In the genomic region with DNA sequence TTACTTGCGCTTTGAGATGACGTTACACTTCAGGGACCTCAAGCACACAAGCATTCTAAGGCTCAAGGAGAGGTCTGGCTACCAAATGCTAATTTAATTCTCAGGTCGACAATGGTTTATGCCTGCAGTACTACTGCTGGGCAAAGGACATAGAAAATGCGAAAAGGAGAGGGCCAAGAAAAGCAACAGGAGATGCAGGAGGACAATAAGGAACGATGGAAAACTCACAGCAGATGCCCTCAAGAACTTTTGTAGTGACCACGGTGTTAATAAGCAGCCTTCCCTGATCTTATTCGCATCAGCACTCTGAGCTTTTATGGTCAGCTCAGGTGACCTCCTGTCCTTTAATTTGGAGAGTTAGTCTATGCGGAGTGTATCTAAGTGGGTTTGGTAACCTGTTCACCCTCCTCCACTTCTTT, we compare ENCODE assay signal across 1 cellular context.
TF ChIP-seq lines count a peak whose summit lies in the region.

No MANE protein-coding gene starts in this region.

TF ChIP-seq in K562, 482 proteins besides CTCF, POLR2A, EP300 and RAD21 (continued from another document and continues in another):
- TF ChIP-seq, protein P1, sequence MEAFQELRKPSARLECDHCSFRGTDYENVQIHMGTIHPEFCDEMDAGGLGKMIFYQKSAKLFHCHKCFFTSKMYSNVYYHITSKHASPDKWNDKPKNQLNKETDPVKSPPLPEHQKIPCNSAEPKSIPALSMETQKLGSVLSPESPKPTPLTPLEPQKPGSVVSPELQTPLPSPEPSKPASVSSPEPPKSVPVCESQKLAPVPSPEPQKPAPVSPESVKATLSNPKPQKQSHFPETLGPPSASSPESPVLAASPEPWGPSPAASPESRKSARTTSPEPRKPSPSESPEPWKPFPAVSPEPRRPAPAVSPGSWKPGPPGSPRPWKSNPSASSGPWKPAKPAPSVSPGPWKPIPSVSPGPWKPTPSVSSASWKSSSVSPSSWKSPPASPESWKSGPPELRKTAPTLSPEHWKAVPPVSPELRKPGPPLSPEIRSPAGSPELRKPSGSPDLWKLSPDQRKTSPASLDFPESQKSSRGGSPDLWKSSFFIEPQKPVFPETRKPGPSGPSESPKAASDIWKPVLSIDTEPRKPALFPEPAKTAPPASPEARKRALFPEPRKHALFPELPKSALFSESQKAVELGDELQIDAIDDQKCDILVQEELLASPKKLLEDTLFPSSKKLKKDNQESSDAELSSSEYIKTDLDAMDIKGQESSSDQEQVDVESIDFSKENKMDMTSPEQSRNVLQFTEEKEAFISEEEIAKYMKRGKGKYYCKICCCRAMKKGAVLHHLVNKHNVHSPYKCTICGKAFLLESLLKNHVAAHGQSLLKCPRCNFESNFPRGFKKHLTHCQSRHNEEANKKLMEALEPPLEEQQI (IDR thresholded peaks at IDR 0.05), result peak; percentile 68
- TF ChIP-seq, protein P2, sequence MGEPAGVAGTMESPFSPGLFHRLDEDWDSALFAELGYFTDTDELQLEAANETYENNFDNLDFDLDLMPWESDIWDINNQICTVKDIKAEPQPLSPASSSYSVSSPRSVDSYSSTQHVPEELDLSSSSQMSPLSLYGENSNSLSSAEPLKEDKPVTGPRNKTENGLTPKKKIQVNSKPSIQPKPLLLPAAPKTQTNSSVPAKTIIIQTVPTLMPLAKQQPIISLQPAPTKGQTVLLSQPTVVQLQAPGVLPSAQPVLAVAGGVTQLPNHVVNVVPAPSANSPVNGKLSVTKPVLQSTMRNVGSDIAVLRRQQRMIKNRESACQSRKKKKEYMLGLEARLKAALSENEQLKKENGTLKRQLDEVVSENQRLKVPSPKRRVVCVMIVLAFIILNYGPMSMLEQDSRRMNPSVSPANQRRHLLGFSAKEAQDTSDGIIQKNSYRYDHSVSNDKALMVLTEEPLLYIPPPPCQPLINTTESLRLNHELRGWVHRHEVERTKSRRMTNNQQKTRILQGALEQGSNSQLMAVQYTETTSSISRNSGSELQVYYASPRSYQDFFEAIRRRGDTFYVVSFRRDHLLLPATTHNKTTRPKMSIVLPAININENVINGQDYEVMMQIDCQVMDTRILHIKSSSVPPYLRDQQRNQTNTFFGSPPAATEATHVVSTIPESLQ (CRISPR knock-in tag; IDR thresholded peaks at IDR 0.05), result no peak
- TF ChIP-seq ZNF431 (CRISPR knock-in tag; IDR thresholded peaks at IDR 0.05), result no peak
- no peak for TF ChIP-seq TFAM (CRISPR knock-in tag; conservative IDR thresholded peaks at IDR 0.05)
- TF ChIP-seq PURB (CRISPR knock-in tag; IDR thresholded peaks at IDR 0.05; ENCODE audit: low read depth), result no peak
- TF ChIP-seq ZNF24 (IDR thresholded peaks at IDR 0.05), result no peak
- TF ChIP-seq CHD1 (IDR thresholded peaks at IDR 0.05; ENCODE audit: low read length), result no peak
- TF ChIP-seq, protein P3, sequence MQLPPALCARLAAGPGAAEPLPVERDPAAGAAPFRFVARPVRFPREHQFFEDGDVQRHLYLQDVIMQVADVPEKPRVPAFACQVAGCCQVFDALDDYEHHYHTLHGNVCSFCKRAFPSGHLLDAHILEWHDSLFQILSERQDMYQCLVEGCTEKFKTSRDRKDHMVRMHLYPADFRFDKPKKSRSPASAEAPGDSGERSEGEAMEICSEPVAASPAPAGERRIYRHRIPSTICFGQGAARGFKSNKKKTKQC (CRISPR knock-in tag; IDR thresholded peaks at IDR 0.05), result peak; percentile 47; the same call in 1 of the 2 replicates
- no peak for TF ChIP-seq MCM7 (IDR thresholded peaks at IDR 0.05)
- TF ChIP-seq SIN3B (IDR thresholded peaks at IDR 0.05; ENCODE audit: low read depth), result peak; percentile 73
- TF ChIP-seq SMARCA5 (IDR thresholded peaks at IDR 0.05), result 0 out of 2 replicates have a peak, but pooled peaks have one; percentile 33
- TF ChIP-seq KAT2B (IDR thresholded peaks at IDR 0.05; ENCODE audit: low read depth, low read length), result no peak
- TF ChIP-seq, protein P4, sequence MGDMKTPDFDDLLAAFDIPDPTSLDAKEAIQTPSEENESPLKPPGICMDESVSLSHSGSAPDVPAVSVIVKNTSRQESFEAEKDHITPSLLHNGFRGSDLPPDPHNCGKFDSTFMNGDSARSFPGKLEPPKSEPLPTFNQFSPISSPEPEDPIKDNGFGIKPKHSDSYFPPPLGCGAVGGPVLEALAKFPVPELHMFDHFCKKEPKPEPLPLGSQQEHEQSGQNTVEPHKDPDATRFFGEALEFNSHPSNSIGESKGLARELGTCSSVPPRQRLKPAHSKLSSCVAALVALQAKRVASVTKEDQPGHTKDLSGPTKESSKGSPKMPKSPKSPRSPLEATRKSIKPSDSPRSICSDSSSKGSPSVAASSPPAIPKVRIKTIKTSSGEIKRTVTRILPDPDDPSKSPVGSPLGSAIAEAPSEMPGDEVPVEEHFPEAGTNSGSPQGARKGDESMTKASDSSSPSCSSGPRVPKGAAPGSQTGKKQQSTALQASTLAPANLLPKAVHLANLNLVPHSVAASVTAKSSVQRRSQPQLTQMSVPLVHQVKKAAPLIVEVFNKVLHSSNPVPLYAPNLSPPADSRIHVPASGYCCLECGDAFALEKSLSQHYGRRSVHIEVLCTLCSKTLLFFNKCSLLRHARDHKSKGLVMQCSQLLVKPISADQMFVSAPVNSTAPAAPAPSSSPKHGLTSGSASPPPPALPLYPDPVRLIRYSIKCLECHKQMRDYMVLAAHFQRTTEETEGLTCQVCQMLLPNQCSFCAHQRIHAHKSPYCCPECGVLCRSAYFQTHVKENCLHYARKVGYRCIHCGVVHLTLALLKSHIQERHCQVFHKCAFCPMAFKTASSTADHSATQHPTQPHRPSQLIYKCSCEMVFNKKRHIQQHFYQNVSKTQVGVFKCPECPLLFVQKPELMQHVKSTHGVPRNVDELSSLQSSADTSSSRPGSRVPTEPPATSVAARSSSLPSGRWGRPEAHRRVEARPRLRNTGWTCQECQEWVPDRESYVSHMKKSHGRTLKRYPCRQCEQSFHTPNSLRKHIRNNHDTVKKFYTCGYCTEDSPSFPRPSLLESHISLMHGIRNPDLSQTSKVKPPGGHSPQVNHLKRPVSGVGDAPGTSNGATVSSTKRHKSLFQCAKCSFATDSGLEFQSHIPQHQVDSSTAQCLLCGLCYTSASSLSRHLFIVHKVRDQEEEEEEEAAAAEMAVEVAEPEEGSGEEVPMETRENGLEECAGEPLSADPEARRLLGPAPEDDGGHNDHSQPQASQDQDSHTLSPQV (IDR thresholded peaks at IDR 0.05), result 0 out of 2 replicates have a peak, but pooled peaks have one; percentile 32
- TF ChIP-seq JUNB (CRISPR knock-in tag; conservative IDR thresholded peaks at IDR 0.05), result no peak
- TF ChIP-seq ILF3 (IDR thresholded peaks at IDR 0.05; ENCODE audit: borderline replicate concordance), result no peak
- TF ChIP-seq, protein P5, sequence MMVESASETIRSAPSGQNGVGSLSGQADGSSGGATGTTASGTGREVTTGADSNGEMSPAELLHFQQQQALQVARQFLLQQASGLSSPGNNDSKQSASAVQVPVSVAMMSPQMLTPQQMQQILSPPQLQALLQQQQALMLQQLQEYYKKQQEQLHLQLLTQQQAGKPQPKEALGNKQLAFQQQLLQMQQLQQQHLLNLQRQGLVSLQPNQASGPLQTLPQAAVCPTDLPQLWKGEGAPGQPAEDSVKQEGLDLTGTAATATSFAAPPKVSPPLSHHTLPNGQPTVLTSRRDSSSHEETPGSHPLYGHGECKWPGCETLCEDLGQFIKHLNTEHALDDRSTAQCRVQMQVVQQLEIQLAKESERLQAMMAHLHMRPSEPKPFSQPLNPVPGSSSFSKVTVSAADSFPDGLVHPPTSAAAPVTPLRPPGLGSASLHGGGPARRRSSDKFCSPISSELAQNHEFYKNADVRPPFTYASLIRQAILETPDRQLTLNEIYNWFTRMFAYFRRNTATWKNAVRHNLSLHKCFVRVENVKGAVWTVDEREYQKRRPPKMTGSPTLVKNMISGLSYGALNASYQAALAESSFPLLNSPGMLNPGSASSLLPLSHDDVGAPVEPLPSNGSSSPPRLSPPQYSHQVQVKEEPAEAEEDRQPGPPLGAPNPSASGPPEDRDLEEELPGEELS (CRISPR knock-in tag; IDR thresholded peaks at IDR 0.05; ENCODE audit: borderline replicate concordance), result no peak
- TF ChIP-seq, protein P6, sequence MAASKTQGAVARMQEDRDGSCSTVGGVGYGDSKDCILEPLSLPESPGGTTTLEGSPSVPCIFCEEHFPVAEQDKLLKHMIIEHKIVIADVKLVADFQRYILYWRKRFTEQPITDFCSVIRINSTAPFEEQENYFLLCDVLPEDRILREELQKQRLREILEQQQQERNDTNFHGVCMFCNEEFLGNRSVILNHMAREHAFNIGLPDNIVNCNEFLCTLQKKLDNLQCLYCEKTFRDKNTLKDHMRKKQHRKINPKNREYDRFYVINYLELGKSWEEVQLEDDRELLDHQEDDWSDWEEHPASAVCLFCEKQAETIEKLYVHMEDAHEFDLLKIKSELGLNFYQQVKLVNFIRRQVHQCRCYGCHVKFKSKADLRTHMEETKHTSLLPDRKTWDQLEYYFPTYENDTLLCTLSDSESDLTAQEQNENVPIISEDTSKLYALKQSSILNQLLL (CRISPR knock-in tag; IDR thresholded peaks at IDR 0.05; ENCODE audit: borderline replicate concordance), result no peak
- TF ChIP-seq, protein P7, sequence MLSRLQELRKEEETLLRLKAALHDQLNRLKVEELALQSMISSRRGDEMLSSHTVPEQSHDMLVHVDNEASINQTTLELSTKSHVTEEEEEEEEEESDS (CRISPR knock-in tag; IDR thresholded peaks at IDR 0.05), result no peak
- no peak for TF ChIP-seq ZNF347 (CRISPR knock-in tag; IDR thresholded peaks at IDR 0.05; ENCODE audit: low read depth)
- TF ChIP-seq BRD4 (IDR thresholded peaks at IDR 0.05), result no peak
- TF ChIP-seq, protein P8, sequence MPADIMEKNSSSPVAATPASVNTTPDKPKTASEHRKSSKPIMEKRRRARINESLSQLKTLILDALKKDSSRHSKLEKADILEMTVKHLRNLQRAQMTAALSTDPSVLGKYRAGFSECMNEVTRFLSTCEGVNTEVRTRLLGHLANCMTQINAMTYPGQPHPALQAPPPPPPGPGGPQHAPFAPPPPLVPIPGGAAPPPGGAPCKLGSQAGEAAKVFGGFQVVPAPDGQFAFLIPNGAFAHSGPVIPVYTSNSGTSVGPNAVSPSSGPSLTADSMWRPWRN (IDR thresholded peaks at IDR 0.05; ENCODE audit: low read depth), result no peak
- peak; percentile 28; the same call in 1 of the 2 replicates for TF ChIP-seq PHF8 (IDR thresholded peaks at IDR 0.05; ENCODE audit: borderline replicate concordance, low read length)
- no peak for TF ChIP-seq ZNF12 (CRISPR knock-in tag; IDR thresholded peaks at IDR 0.05)
- TF ChIP-seq, protein P9, sequence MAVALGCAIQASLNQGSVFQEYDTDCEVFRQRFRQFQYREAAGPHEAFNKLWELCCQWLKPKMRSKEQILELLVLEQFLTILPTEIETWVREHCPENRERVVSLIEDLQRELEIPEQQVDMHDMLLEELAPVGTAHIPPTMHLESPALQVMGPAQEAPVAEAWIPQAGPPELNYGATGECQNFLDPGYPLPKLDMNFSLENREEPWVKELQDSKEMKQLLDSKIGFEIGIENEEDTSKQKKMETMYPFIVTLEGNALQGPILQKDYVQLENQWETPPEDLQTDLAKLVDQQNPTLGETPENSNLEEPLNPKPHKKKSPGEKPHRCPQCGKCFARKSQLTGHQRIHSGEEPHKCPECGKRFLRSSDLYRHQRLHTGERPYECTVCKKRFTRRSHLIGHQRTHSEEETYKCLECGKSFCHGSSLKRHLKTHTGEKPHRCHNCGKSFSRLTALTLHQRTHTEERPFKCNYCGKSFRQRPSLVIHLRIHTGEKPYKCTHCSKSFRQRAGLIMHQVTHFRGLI (CRISPR knock-in tag; IDR thresholded peaks at IDR 0.05), result no peak
- peak; percentile 43 for TF ChIP-seq TAF9B (IDR thresholded peaks at IDR 0.05; ENCODE audit: partially characterized antibody)
- TF ChIP-seq HEY1 (CRISPR knock-in tag; IDR thresholded peaks at IDR 0.05; ENCODE audit: borderline replicate concordance), result no peak
- TF ChIP-seq ZFPM2 (CRISPR knock-in tag; IDR thresholded peaks at IDR 0.05), result no peak
- TF ChIP-seq ZNF766 (CRISPR knock-in tag; conservative IDR thresholded peaks at IDR 0.05), result 0 out of 2 replicates have a peak, but pooled peaks have one; percentile 26
- peak; percentile 58; the same call in 1 of the 2 replicates for TF ChIP-seq FOXJ2 (tag; IDR thresholded peaks at IDR 0.05)
- peak; percentile 74 for TF ChIP-seq TAF7 (tag; IDR thresholded peaks at IDR 0.05)
- no peak for TF ChIP-seq ZNF445 (CRISPR knock-in tag; IDR thresholded peaks at IDR 0.05; ENCODE audit: low read depth)
- TF ChIP-seq, protein P10, sequence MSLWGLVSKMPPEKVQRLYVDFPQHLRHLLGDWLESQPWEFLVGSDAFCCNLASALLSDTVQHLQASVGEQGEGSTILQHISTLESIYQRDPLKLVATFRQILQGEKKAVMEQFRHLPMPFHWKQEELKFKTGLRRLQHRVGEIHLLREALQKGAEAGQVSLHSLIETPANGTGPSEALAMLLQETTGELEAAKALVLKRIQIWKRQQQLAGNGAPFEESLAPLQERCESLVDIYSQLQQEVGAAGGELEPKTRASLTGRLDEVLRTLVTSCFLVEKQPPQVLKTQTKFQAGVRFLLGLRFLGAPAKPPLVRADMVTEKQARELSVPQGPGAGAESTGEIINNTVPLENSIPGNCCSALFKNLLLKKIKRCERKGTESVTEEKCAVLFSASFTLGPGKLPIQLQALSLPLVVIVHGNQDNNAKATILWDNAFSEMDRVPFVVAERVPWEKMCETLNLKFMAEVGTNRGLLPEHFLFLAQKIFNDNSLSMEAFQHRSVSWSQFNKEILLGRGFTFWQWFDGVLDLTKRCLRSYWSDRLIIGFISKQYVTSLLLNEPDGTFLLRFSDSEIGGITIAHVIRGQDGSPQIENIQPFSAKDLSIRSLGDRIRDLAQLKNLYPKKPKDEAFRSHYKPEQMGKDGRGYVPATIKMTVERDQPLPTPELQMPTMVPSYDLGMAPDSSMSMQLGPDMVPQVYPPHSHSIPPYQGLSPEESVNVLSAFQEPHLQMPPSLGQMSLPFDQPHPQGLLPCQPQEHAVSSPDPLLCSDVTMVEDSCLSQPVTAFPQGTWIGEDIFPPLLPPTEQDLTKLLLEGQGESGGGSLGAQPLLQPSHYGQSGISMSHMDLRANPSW (CRISPR knock-in tag; IDR thresholded peaks at IDR 0.05), result no peak; the same call in 1 of the 2 replicates
- TF ChIP-seq HMG20A (CRISPR knock-in tag; conservative IDR thresholded peaks at IDR 0.05), result no peak
- no peak for TF ChIP-seq STAT5B (CRISPR knock-in tag; IDR thresholded peaks at IDR 0.05)
- 0 out of 2 replicates have a peak, but pooled peaks have one; percentile 6 for TF ChIP-seq ETV1 (tag; conservative IDR thresholded peaks at IDR 0.05; ENCODE audit: low read depth)
- no peak for TF ChIP-seq MAFG (tag; conservative IDR thresholded peaks at IDR 0.05)
- TF ChIP-seq ZNF75A (CRISPR knock-in tag; IDR thresholded peaks at IDR 0.05), result no peak
- TF ChIP-seq C11orf30 (IDR thresholded peaks at IDR 0.05; ENCODE audit: low read depth), result peak; percentile 24; the same call in 1 of the 2 replicates
- peak; percentile 45; the same call in 1 of the 2 replicates for TF ChIP-seq POLR2H (tag; IDR thresholded peaks at IDR 0.05; ENCODE audit: low read depth)
- no peak for TF ChIP-seq FIP1L1 (IDR thresholded peaks at IDR 0.05; ENCODE audit: low read depth, low read length, poor library complexity, severe bottlenecking)
- TF ChIP-seq ARID2 (IDR thresholded peaks at IDR 0.05), result no peak
